Comparison of ENCODE assay signal across 10 cellular contexts in the genomic region with DNA sequence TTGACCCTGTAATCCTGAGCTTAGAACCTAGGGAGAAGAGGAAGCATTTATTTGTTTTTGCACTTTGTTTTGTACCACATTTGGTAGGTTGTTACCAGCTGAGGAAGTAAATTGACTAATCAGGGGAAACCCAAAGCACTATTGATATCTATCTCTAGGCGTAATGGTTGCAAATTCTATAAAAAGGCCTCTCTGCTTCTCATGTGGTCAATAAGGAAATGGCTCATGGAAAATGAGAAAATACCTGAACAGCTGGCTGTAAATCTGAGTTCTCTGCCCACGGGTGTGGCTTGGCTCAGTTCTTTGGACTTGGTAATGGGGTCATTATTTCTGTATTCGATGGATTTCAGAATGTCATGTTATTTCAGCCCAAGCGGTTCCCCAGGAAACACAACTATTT.
DNase-seq lines count a peak whose midpoint lies in the region; ATAC-seq lines count a peak whose summit lies in the region.
"Had no signal": no experiment of that assay in that cellular context is flagged by ENCODE, and none has a peak within 500 bp of the region (broad histone marks: within the 10 kb centered on the region; RNA-seq: fewer than 3 reads in every experiment).

No MANE protein-coding gene starts in this region.

- DNase-seq in medulla oblongata (ENCODE audit: extremely low spot score), result peak; percentile 6
- no peak for DNase-seq in dedifferentiated amniotic fluid mesenchymal stem cell (ENCODE audit: extremely low spot score)
- DNase-seq in SW 1271 (lab: John Stamatoyannopoulos, UW), result no peak
- DNase-seq in stimulated activated CD4-positive, alpha-beta T cell treated with anti-CD3 and anti-CD28 coated beads, Interleukin-2, amount 100 ng/mL, for 48 hours, result no peak
- DNase-seq: kidney, MV-4-11 had no signal

- ATAC-seq in GM18520 (IDR thresholded peaks at IDR 0.05; ENCODE audit: unreplicated experiment), result peak; percentile 94
- peak; percentile 74 for ATAC-seq in GM21390 (IDR thresholded peaks at IDR 0.05; ENCODE audit: unreplicated experiment)
- ATAC-seq in HG03280 (IDR thresholded peaks at IDR 0.05; ENCODE audit: unreplicated experiment), result peak; percentile 88
- ATAC-seq: stimulated activated memory B cell treated with anti-CD40 and anti-IgM and Interleukin-4, amounts not matched to agents 10 μg/mL and 1 μg/mL and 100 μg/mL, for 72 hours had no signal
